Comparison of ENCODE assay signal across 11 cellular contexts in the genomic region with DNA sequence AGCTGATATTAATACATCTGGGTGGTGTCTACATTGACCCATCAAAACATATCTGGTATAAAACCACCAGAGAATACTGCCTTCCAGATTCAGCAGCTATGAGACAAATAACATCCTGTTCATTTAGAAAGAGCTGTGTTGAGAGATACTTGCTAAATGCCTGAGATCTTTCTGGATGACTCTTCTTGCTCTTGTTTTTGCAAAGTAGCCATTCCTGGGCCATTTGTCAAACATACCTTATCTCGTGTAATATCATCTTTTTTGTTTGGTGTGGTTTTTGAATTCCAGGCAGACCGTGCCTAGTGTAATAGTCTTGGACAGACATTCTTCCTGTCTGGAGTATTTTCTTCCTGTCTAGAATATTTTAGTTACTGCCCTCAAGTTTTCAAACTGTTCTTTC.
DNase-seq lines count a peak whose midpoint lies in the region; ATAC-seq and TF ChIP-seq lines count a peak whose summit lies in the region.
"Had no signal": no experiment of that assay in that cellular context is flagged by ENCODE, and none has a peak within 500 bp of the region (broad histone marks: within the 10 kb centered on the region; RNA-seq: fewer than 3 reads in every experiment).

No MANE protein-coding gene starts in this region.

- peaks cover 20 to 22% of the 10 kb centered on the region in 2 donors for H3K27me3 Mint-ChIP-seq in stimulated activated naive B cell treated with anti-CD40 and anti-IgM and Interleukin-4, amounts not matched to agents 10 μg/mL and 1 μg/mL and 100 μg/mL, for 72 hours

- no peak overlapping the region for H3K4me3 Mint-ChIP-seq in stimulated activated naive B cell treated with anti-CD40 and anti-IgM and Interleukin-4, amounts not matched to agents 10 μg/mL and 1 μg/mL and 100 μg/mL, for 72 hours

- no TSS peak for BruUV-seq in A673 (replicated peaks; lab: Mats Ljungman, UMichigan)

- CTCF ChIA-PET in A673 (lab: Charles Lee) = no interaction called here

- no peak overlapping the region for H3K27ac Mint-ChIP-seq in stimulated activated naive B cell treated with anti-CD40 and anti-IgM and Interleukin-4, amounts not matched to agents 10 μg/mL and 1 μg/mL and 100 μg/mL, for 72 hours

- H3K4me1 ChIP-seq in right atrium auricular region (no peaks in the 10 kb centered on the region), A673 (ENCODE audit: insufficient read depth, low read length, poor library complexity, severe bottlenecking) (peaks cover 19% of the 10 kb centered on the region)

- H3K36me3 Mint-ChIP-seq in stimulated activated naive B cell treated with anti-CD40 and anti-IgM and Interleukin-4, amounts not matched to agents 10 μg/mL and 1 μg/mL and 100 μg/mL, for 72 hours = no peaks in the 10 kb centered on the region

- H3K27ac ChIP-seq in right atrium auricular region (peak overlapping the region; percentile 31 to 67), A673 (ENCODE audit: low read depth, low read length, poor library complexity, severe bottlenecking) (no peak overlapping the region)

- H3K27me3 ChIP-seq in right atrium auricular region (no peaks in the 10 kb centered on the region), A673 (replicated peaks; ENCODE audit: insufficient read depth, low read depth, low read length, poor library complexity) (no peaks in the 10 kb centered on the region)

- POLR2A ChIA-PET in A673 (lab: Charles Lee; ENCODE audit: low non-redundant PET) = no interaction called here

- no peaks in the 10 kb centered on the region for H3K36me3 ChIP-seq in right atrium auricular region
- H3K36me3 ChIP-seq in A673 (ENCODE audit: insufficient read depth, low read length, poor library complexity, severe bottlenecking) = no peaks in the 10 kb centered on the region

- no peaks in the 10 kb centered on the region for H3K9me3 Mint-ChIP-seq in stimulated activated naive B cell treated with anti-CD40 and anti-IgM and Interleukin-4, amounts not matched to agents 10 μg/mL and 1 μg/mL and 100 μg/mL, for 72 hours

- intact Hi-C loops in A673 (cut with micrococcal nuclease; ENCODE audit: unreplicated experiment) = no loop called here

- H3K4me3 ChIP-seq in right atrium auricular region (no peak overlapping the region), skeletal muscle cell (ENCODE audit: low read depth, low read length) (no peak overlapping the region), A673 (ENCODE audit: low read depth, low read length, poor library complexity, severe bottlenecking) (no peak overlapping the region)

- H3K9me3 ChIP-seq in right atrium auricular region = no peaks in the 10 kb centered on the region
- H3K9me3 ChIP-seq in A673 (ENCODE audit: low read depth, low read length, poor library complexity, severe bottlenecking) = no peaks in the 10 kb centered on the region

- DNase-seq in GM03348 (ENCODE audit: low spot score) (peak; percentile 78), astrocyte of the hippocampus (ENCODE audit: low read depth, low spot score) (peak; percentile 60), right atrium auricular region (ENCODE audit: low spot score) (no peak), skeletal muscle cell (ENCODE audit: low read depth) (peak; percentile 59), inferior parietal cortex (ENCODE audit: extremely low spot score) (no peak), A673 (ENCODE audit: low spot score) (no peak)
- no peak for DNase-seq in stimulated activated naive B cell treated with anti-CD40 and anti-IgM and Interleukin-4, amounts not matched to agents 10 μg/mL and 1 μg/mL and 100 μg/mL, for 72 hours
- DNase-seq: activated CD4-positive, alpha-beta T cell treated with anti-CD3 and anti-CD28 coated beads for 4 hours; activated naive CD4-positive, alpha-beta T cell treated with anti-CD3 and anti-CD28 coated beads, Interleukin-2, amount 50 U/mL, for 16 hours; NCI-H1048 had no signal

- TF ChIP-seq CTCF in right atrium auricular region (IDR thresholded peaks at IDR 0.05) = no peak
- no peak for TF ChIP-seq CTCF in A673 (conservative IDR thresholded peaks at IDR 0.05; ENCODE audit: low read depth, low read length)

- ATAC-seq in GM21381 (IDR thresholded peaks at IDR 0.05; ENCODE audit: unreplicated experiment) = no peak
- ATAC-seq in stimulated activated naive B cell treated with anti-CD40 and anti-IgM and Interleukin-4, amounts not matched to agents 10 μg/mL and 1 μg/mL and 100 μg/mL, for 72 hours (replicated peaks) = no peak

- peaks cover 0 to 2% of the 10 kb centered on the region in 2 donors for H3K4me1 Mint-ChIP-seq in stimulated activated naive B cell treated with anti-CD40 and anti-IgM and Interleukin-4, amounts not matched to agents 10 μg/mL and 1 μg/mL and 100 μg/mL, for 72 hours

Comparison
In these comparisons a context has a peak if more than half of its experiments do, and no peak if none do; other contexts are left out.
1. DNase-seq: peak in GM03348 (single experiment), astrocyte of the hippocampus (single experiment) and skeletal muscle cell (single experiment); none in right atrium auricular region (single experiment), inferior parietal cortex (single experiment), A673 (single experiment) and stimulated activated naive B cell treated with anti-CD40 and anti-IgM and Interleukin-4, amounts not matched to agents 10 μg/mL and 1 μg/mL and 100 μg/mL, for 72 hours (single experiment).